Comparison of ENCODE assay signal across 22 cellular contexts in genomic region chr2:27824401-27824800, GRCh38.
"Had no signal": no experiment of that assay in that cellular context is flagged by ENCODE, and none has a peak within 500 bp of the region (broad histone marks: within the 10 kb centered on the region; RNA-seq: fewer than 3 reads in every experiment).

No MANE protein-coding gene starts in this region.

- H3K36me3 ChIP-seq: MG63 had no signal

- DNase-seq: Karpas-422; KG1; MG63; NCI-H1092; NCI-H1105 treated with DMSO at 0.1 percent for 48 hours; NCI-H1417 treated with DMSO at 0.1 percent for 48 hours; NCI-H146; NCI-H1694 treated with DMSO at 0.1 percent for 48 hours; NCI-H1930; NCI-H2081; NCI-H2107; NCI-H226; NCI-H446; NCI-H510A; NCI-H524 treated with DMSO at 0.1 percent for 48 hours; NCI-H69; NCI-H774; NK-92 treated with Interleukin-12 subunit alpha and Interleukin-12 subunit beta, amount 100 ng/mL, for 24 hours; PC-3; SHP77 had no signal

- H3K4me3 ChIP-seq: MG63 had no signal

- ATAC-seq: Panc1, PC-3 had no signal

- H3K27ac ChIP-seq: RWPE1 had no signal

- H3K27me3 ChIP-seq: MG63 had no signal
